ENCODE assay signal across 16 cellular contexts in genomic region chr11:17703951-17704350, GRCh38. TPM values are rescaled to one million over a fixed set of nuclear protein-coding genes. Genes with fewer than 3 reads are reported as not detected.
A peak's percentile ranks its signal among the peaks of the same experiment; 100 is the strongest.
DNase-seq lines count a peak whose midpoint lies in the region; ATAC-seq, FAIRE-seq and TF ChIP-seq lines count a peak whose summit lies in the region.
"Had no signal": no experiment of that assay in that cellular context is flagged by ENCODE, and none has a peak within 500 bp of the region (broad histone marks: within the 10 kb centered on the region; RNA-seq: fewer than 3 reads in every experiment).

No MANE protein-coding gene starts in this region.

- no peak for TF ChIP-seq CTCF in K562 (IDR thresholded peaks at IDR 0.05 in 2 of 3, conservative IDR thresholded peaks at IDR 0.05 in 1 of 3; ENCODE audit: insufficient read depth in 2 of 3, low read depth in 1 of 3, low read length in 3 of 3)

- ATAC-seq in GM19468 (IDR thresholded peaks at IDR 0.05; ENCODE audit: extremely low read depth, unreplicated experiment) = peak; percentile 52
- ATAC-seq in K562 = peak; percentile 95
- ATAC-seq in GM21526 (IDR thresholded peaks at IDR 0.05; ENCODE audit: low FRiP score, unreplicated experiment) = no peak

- no peak for TF ChIP-seq RAD21 in K562 (CRISPR knock-in tag; conservative IDR thresholded peaks at IDR 0.05 in 1 of 2, IDR thresholded peaks at IDR 0.05 in 1 of 2)

- no peak for TF ChIP-seq EP300 in K562 (IDR thresholded peaks at IDR 0.05; ENCODE audit: low read length)

- peak; percentile 92 for FAIRE-seq in K562 (lab: Jason Lieb, UNC)

- H3K4me2 ChIP-seq in K562 (ENCODE audit: insufficient read depth, low read length) = no peak overlapping the region

- H3K27me3 ChIP-seq in K562 (ENCODE audit: control insufficient read depth in 2 of 2, insufficient read depth in 2 of 2, low read length in 2 of 2) = no peaks in the 10 kb centered on the region
- H3K27me3 ChIP-seq: gastrocnemius medialis, ovary had no signal

- WGBS in K562 (ENCODE audit: insufficient coverage, low coverage, missing lambda C conversion rate) = 8% methylated on average over 2 of the region's 2 CpGs

- H3K27ac ChIP-seq in K562 (ENCODE audit: extremely low read depth, low read depth, low read length) = no peak overlapping the region
- H3K27ac ChIP-seq: gastrocnemius medialis, ovary had no signal

- CTCF ChIA-PET in K562 (lab: Yijun Ruan, JAX; ENCODE audit: low intra/inter-chr PET ratio) = no interaction called here

- H3K79me2 ChIP-seq in K562 (ENCODE audit: control insufficient read depth, insufficient read depth, low read length) = no peaks in the 10 kb centered on the region

- H3K4me3 ChIP-seq in K562 = no peak overlapping the region
- H3K4me3 ChIP-seq: gastrocnemius medialis, ovary had no signal

- TF ChIP-seq POLR2A in K562 (conservative IDR thresholded peaks at IDR 0.05) = no peak

- no peaks in the 10 kb centered on the region for H4K20me1 ChIP-seq in K562 (replicated peaks; ENCODE audit: control insufficient read depth, insufficient read depth, low read length)

- no peak overlapping the region for H3K9ac ChIP-seq in K562 (ENCODE audit: insufficient read depth in 1 of 2, low read depth in 2 of 2, low read length in 2 of 2)

- in situ Hi-C loops in KBM-7 (cut with MboI; ENCODE audit: low pct_unique_long_range_greater_than_20kb, low sequenced_read_pairs) = no loop called here
- in situ Hi-C loops in K562 (cut with MboI) = no loop called here

- peak overlapping the region; percentile 34; the same call in 1 of the 2 replicates for H2AFZ ChIP-seq in K562 (ENCODE audit: low read depth, low read length)

- peak; percentile 55 for DNase-seq in CD1c-positive myeloid dendritic cell (ENCODE audit: extremely low spot score)
- DNase-seq in KBM-7 = peak; percentile 39
- DNase-seq in K562 (ENCODE audit: extremely low read depth in 1 of 4, low spot score in 3 of 4) = peak; percentile 52 to 68 (median 62)
- no peak for DNase-seq in COLO668 (lab: John Stamatoyannopoulos, UW; ENCODE audit: unreplicated experiment)
- DNase-seq in SHP77 (lab: John Stamatoyannopoulos, UW) = no peak
- no peak for DNase-seq in NCI-H1048 (lab: John Stamatoyannopoulos, UW)
- DNase-seq: activated T-cell treated with anti-CD3 and anti-CD28 coated beads, Interleukin-2, amount 50 U/mL, for 24 hours; CD4-positive, alpha-beta T cell; central memory CD4-positive, alpha-beta T cell; gastrocnemius medialis; NCI-H510A; ovary had no signal

- intact Hi-C loops in K562 (cut with micrococcal nuclease) = no loop called here

- POLR2A ChIA-PET in K562 (lab: Yijun Ruan, JAX) = interaction anchor here (0.7 kb wide), 1 partner anchor 209 kb away, joined by 3 read pairs; no protein-coding TSS in a partner anchor

- BruUV-seq in K562 (replicated peaks; lab: Mats Ljungman, UMichigan) = no TSS peak

- peaks cover 2 to 10% of the 10 kb centered on the region in 2 experiments; a peak in 4 of 5 replicates for H3K4me1 ChIP-seq in K562 (replicated peaks in 1 of 2; ENCODE audit: control insufficient read depth in 2 of 2, insufficient read depth in 2 of 2, low read length in 2 of 2)

- no peaks in the 10 kb centered on the region for H3K9me1 ChIP-seq in K562 (ENCODE audit: control insufficient read depth, insufficient read depth, low read length)

- no peaks in the 10 kb centered on the region for H3K9me3 ChIP-seq in K562 (replicated peaks; ENCODE audit: control insufficient read depth, insufficient read depth, low read depth, low read length)
- H3K9me3 ChIP-seq: gastrocnemius medialis, ovary had no signal

- H3K36me3 ChIP-seq in K562 (ENCODE audit: control insufficient read depth, insufficient read depth, low read length) = no peaks in the 10 kb centered on the region
- H3K36me3 ChIP-seq: gastrocnemius medialis, ovary had no signal

TF ChIP-seq in K562, 482 proteins besides CTCF, POLR2A, EP300 and RAD21 (continues in another document):
- 0 out of 2 replicates have a peak, but pooled peaks have one; percentile 21 for TF ChIP-seq MYC (IDR thresholded peaks at IDR 0.05; ENCODE audit: low read depth, low read length)
- no peak for TF ChIP-seq MYC (CRISPR knock-in tag; IDR thresholded peaks at IDR 0.05; ENCODE audit: borderline replicate concordance, low read depth)
- no peak for TF ChIP-seq TAL1 (IDR thresholded peaks at IDR 0.05)
- TF ChIP-seq MBD2 (IDR thresholded peaks at IDR 0.05; ENCODE audit: borderline replicate concordance, low read depth) = peak; percentile 70; the same call in 1 of the 2 replicates
- no peak for TF ChIP-seq HMGXB4 (CRISPR knock-in tag; IDR thresholded peaks at IDR 0.05)
- TF ChIP-seq NFYB (IDR thresholded peaks at IDR 0.05; ENCODE audit: extremely low read depth, insufficient read length) = peak; percentile 99
- peak; percentile 87 for TF ChIP-seq HCFC1 (IDR thresholded peaks at IDR 0.05; ENCODE audit: low read depth, low read length)
- TF ChIP-seq ZNF507 (tag; conservative IDR thresholded peaks at IDR 0.05) = no peak
- TF ChIP-seq USF1 (CRISPR knock-in tag; IDR thresholded peaks at IDR 0.05) = peak; percentile 90
- no peak for TF ChIP-seq ZNF212 (CRISPR knock-in tag; IDR thresholded peaks at IDR 0.05)
- TF ChIP-seq ATF1 (CRISPR knock-in tag; IDR thresholded peaks at IDR 0.05) = no peak
- TF ChIP-seq ATF1 (tag; IDR thresholded peaks at IDR 0.05) = 0 out of 2 replicates have a peak, but pooled peaks have one; percentile 10
- TF ChIP-seq ZNF143 (CRISPR knock-in tag; IDR thresholded peaks at IDR 0.05) = peak; percentile 85

RNA-seq across cellular contexts. Expression of gene MYOD1, which starts 15.4 kb away (rescaled TPM):
- not detected in 2 replicates for total RNA-seq in K562 (2011; cell fraction: chromatin; rRNA removed; ENCODE audit: low replicate concordance)
- not detected in 2 replicates for total RNA-seq in K562 (2011; cell fraction: nucleolus; rRNA removed)
- not detected in 2 replicates for total RNA-seq in K562 (2011; cell fraction: nucleoplasm; rRNA removed)
- total RNA-seq in K562 (2014; rRNA removed) (not detected in 2 replicates), K562 (2014; rRNA removed; fragmentation: Illumina TruSeq; extraction: Trizol) (not detected in 2 replicates), K562 (2015; rRNA removed; fragmentation: Illumina TruSeq; extraction: Trizol) (not detected in 2 replicates), K562 (2021) (not detected in 2 replicates)
- polyA plus RNA-seq in K562 (2011; rRNA removed) (not detected in 2 replicates), K562 (2014; fragmentation: Illumina TruSeq; extraction: Trizol) (not detected in 2 replicates), K562 (2014; fragmentation: Nextera tagmentation; extraction: Ambion mirVana) (not detected), K562 (2014; rRNA removed) (not detected in 2 replicates)
- not detected in 2 replicates for polyA plus RNA-seq in K562 (2011; cell fraction: cytosol; rRNA removed)
- not detected in 2 replicates for polyA plus RNA-seq in K562 (2011; cell fraction: nucleus; rRNA removed)
- polyA plus RNA-seq in K562 (2012) = not detected in 2 replicates
- not detected in 2 replicates for polyA minus RNA-seq in K562 (2011; rRNA and poly(A)+ RNA removed)
- polyA minus RNA-seq in K562 (2011; cell fraction: cytosol; rRNA and poly(A)+ RNA removed) = not detected in 2 replicates
- polyA minus RNA-seq in K562 (2011; cell fraction: nucleus; rRNA and poly(A)+ RNA removed) = not detected in 2 replicates
- total RNA-seq: CD4-positive, alpha-beta T cell; lower leg skin; ovary; temporal lobe had no signal
- polyA plus RNA-seq: ovary had no signal

RNA-seq across cellular contexts. Expression of gene KCNC1, which starts 30.6 kb away (rescaled TPM):
- 0.19 TPM in 1 of 2 replicates, not detected in the other for total RNA-seq in K562 (2011; cell fraction: chromatin; rRNA removed; ENCODE audit: low replicate concordance)
- not detected in 2 replicates for total RNA-seq in K562 (2011; cell fraction: nucleolus; rRNA removed)
- total RNA-seq in K562 (2011; cell fraction: nucleoplasm; rRNA removed) = not detected in 2 replicates
- total RNA-seq in K562 (2014; rRNA removed) (not detected in 2 replicates), K562 (2014; rRNA removed; fragmentation: Illumina TruSeq; extraction: Trizol) (not detected in 2 replicates), K562 (2015; rRNA removed; fragmentation: Illumina TruSeq; extraction: Trizol) (not detected in 2 replicates), K562 (2021) (not detected in 2 replicates)
- polyA plus RNA-seq in K562 (2011; rRNA removed) (not detected in 2 replicates), K562 (2014; fragmentation: Illumina TruSeq; extraction: Trizol) (not detected in 2 replicates), K562 (2014; fragmentation: Nextera tagmentation; extraction: Ambion mirVana) (under 1 TPM in 1 of 2 experiments, not detected in 1; 0.08 TPM), K562 (2014; rRNA removed) (0.05 TPM in 1 of 2 replicates, not detected in the other)
- not detected in 2 replicates for polyA plus RNA-seq in K562 (2011; cell fraction: cytosol; rRNA removed)
- not detected in 2 replicates for polyA plus RNA-seq in K562 (2011; cell fraction: nucleus; rRNA removed)
- polyA plus RNA-seq in K562 (2012) = 0.12 and 0.17 TPM in 2 replicates
- not detected in 2 replicates for polyA minus RNA-seq in K562 (2011; rRNA and poly(A)+ RNA removed)
- not detected in 2 replicates for polyA minus RNA-seq in K562 (2011; cell fraction: cytosol; rRNA and poly(A)+ RNA removed)
- polyA minus RNA-seq in K562 (2011; cell fraction: nucleus; rRNA and poly(A)+ RNA removed) = not detected in 2 replicates
- total RNA-seq: CD4-positive, alpha-beta T cell had no signal

Comparison
In these comparisons a context has a peak if more than half of its experiments do, and no peak if none do; other contexts are left out.
1. DNase-seq: peak in CD1c-positive myeloid dendritic cell (single experiment), KBM-7 (single experiment) and K562 (4 of 4); none in COLO668 (single experiment), SHP77 (0 of 2) and NCI-H1048 (single experiment).